In genomic region chr15:69046781-69047180, GRCh38 we compare ENCODE assay signal across 22 cellular contexts. TPM values are rescaled to one million over a fixed set of nuclear protein-coding genes. Genes with fewer than 3 reads are reported as not detected.
"Had no signal": no experiment of that assay in that cellular context is flagged by ENCODE, and none has a peak within 500 bp of the region (broad histone marks: within the 10 kb centered on the region; RNA-seq: fewer than 3 reads in every experiment).

No MANE protein-coding gene starts in this region.

- H3K36me3 ChIP-seq: heart right ventricle, left ventricle myocardium inferior, lower lobe of right lung, prostate gland, right lobe of liver, tibial nerve had no signal

- H3K36me3 Mint-ChIP-seq: naive B cell; stimulated activated memory B cell treated with anti-CD40 and anti-IgM and Interleukin-4, amounts not matched to agents 10 μg/mL and 1 μg/mL and 100 μg/mL, for 72 hours had no signal

- H3K9me3 ChIP-seq: heart right ventricle, left ventricle myocardium inferior, lower lobe of right lung, prostate gland, right lobe of liver, testis, tibial nerve had no signal

- H3K4me1 ChIP-seq: left ventricle myocardium inferior, lower lobe of right lung, prostate gland, right lobe of liver, testis, tibial nerve had no signal

- DNase-seq: cortex of kidney; dorsolateral prefrontal cortex; effector CD8-positive, alpha-beta T cell; heart right ventricle; hypothalamus; kidney; left cardiac atrium; left ventricle myocardium inferior; lower lobe of right lung; mesenchymal stem cell; naive B cell; right lobe of liver; stimulated activated CD4-positive, alpha-beta T cell treated with anti-CD3 and anti-CD28 coated beads, Interleukin-4, amount 100 ng/mL, for 1 hour; stimulated activated CD8-positive, alpha-beta memory T cell treated with anti-CD3 and anti-CD28 coated beads, Interleukin-4, amount 100 ng/mL, for 48 hours; stimulated activated naive CD8-positive, alpha-beta T cell treated with anti-CD3 and anti-CD28 coated beads, Interleukin-15, amount 100 ng/mL, for 72 hours; testis had no signal

- H3K9ac ChIP-seq: parathyroid adenoma had no signal

- ATAC-seq: esophagus mucosa; left cardiac atrium; right lobe of liver; stimulated activated naive CD8-positive, alpha-beta T cell treated with anti-CD3 and anti-CD28 coated beads, Interleukin-15, amount 100 ng/mL, for 72 hours had no signal

- H3K79me2 ChIP-seq: parathyroid adenoma had no signal

- H3K9me3 Mint-ChIP-seq: naive B cell; nephron; stimulated activated memory B cell treated with anti-CD40 and anti-IgM and Interleukin-4, amounts not matched to agents 10 μg/mL and 1 μg/mL and 100 μg/mL, for 72 hours; stimulated activated naive CD8-positive, alpha-beta T cell treated with anti-CD3 and anti-CD28 coated beads, Interleukin-15, amount 100 ng/mL, for 72 hours had no signal

- H3K4me3 ChIP-seq: dorsolateral prefrontal cortex, heart right ventricle, left ventricle myocardium inferior, lower lobe of right lung, prostate gland, right lobe of liver, testis, tibial nerve had no signal

- H3K4me1 Mint-ChIP-seq: naive B cell; nephron; stimulated activated memory B cell treated with anti-CD40 and anti-IgM and Interleukin-4, amounts not matched to agents 10 μg/mL and 1 μg/mL and 100 μg/mL, for 72 hours; stimulated activated naive CD8-positive, alpha-beta T cell treated with anti-CD3 and anti-CD28 coated beads, Interleukin-15, amount 100 ng/mL, for 72 hours had no signal

- H3K4me3 Mint-ChIP-seq: naive B cell; nephron; stimulated activated memory B cell treated with anti-CD40 and anti-IgM and Interleukin-4, amounts not matched to agents 10 μg/mL and 1 μg/mL and 100 μg/mL, for 72 hours; stimulated activated naive CD8-positive, alpha-beta T cell treated with anti-CD3 and anti-CD28 coated beads, Interleukin-15, amount 100 ng/mL, for 72 hours had no signal

- H3K27ac ChIP-seq: dorsolateral prefrontal cortex, heart right ventricle, left ventricle myocardium inferior, lower lobe of right lung, prostate gland, right lobe of liver, testis, tibial nerve had no signal

- H3K27ac Mint-ChIP-seq: nephron; stimulated activated memory B cell treated with anti-CD40 and anti-IgM and Interleukin-4, amounts not matched to agents 10 μg/mL and 1 μg/mL and 100 μg/mL, for 72 hours; stimulated activated naive CD8-positive, alpha-beta T cell treated with anti-CD3 and anti-CD28 coated beads, Interleukin-15, amount 100 ng/mL, for 72 hours had no signal

- H3K27me3 ChIP-seq: dorsolateral prefrontal cortex, heart right ventricle, right lobe of liver, testis had no signal

RNA-seq across cellular contexts. Expression of gene NOX5, which starts 32.3 kb away (rescaled TPM):
- total RNA-seq: left ventricle myocardium inferior, lower lobe of right lung had no signal
